11 cellular contexts compared by ENCODE assay signal in the genomic region with DNA sequence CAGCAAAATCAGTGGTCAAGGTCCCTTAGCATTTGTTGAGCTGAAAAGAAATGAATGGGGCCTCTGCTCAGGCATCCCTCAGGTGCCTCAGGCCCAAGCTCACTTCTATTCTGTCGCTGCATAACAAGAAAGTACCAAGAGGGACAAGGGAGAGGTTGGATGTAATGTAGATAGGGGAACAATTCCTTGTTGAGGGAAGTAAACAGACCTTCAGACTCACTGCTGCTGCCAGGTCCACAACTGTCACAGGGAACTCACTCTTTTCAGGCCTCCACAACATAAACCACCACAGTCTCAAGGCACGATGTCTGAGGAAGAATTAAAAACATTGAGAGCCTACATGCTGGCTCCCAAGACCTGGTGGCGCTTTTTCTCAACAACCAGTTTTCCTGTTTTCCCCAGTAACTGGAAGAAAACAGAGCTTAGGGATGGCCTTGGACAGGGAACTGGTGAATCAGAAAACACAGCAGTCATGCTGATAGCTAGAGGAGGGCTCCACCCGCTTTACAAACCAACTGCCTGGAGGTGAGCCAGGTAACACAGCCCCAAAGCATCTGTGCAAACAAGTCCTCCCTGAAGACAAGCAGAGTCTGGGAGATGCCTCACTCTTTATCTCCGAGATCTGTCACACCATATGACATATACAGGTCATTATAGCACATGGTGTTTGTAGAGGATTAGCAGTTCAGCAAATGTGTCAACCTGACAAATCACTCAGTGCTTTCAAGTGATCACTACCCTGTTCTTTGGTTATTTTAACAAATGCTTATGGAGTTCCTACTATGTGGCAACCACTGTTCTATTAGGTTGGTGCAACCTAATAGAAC. TPM values are rescaled to one million over a fixed set of nuclear protein-coding genes. Genes with fewer than 3 reads are reported as not detected.
DNase-seq lines count a peak whose midpoint lies in the region; ATAC-seq and TF ChIP-seq lines count a peak whose summit lies in the region.
"Had no signal": no experiment of that assay in that cellular context is flagged by ENCODE, and none has a peak within 500 bp of the region (broad histone marks: within the 10 kb centered on the region; RNA-seq: fewer than 3 reads in every experiment).

No MANE protein-coding gene starts in this region.

- no peak for TF ChIP-seq CTCF in PC-9 (conservative IDR thresholded peaks at IDR 0.05)
- no peak for TF ChIP-seq CTCF in fibroblast of mammary gland (conservative IDR thresholded peaks at IDR 0.05; ENCODE audit: control insufficient read depth, insufficient read depth, low read depth, low read length)
- no peak for TF ChIP-seq CTCF in stomach (IDR thresholded peaks at IDR 0.05)

- no peaks in the 10 kb centered on the region for H3K9me2 ChIP-seq in PC-9 (ENCODE audit: insufficient read depth)

- H3K27ac Mint-ChIP-seq in activated CD4-positive, alpha-beta T cell treated with anti-CD3 and anti-CD28 coated beads, Interleukin-2, amount 10 ng/mL, durations not matched to agents 24 days and 14 days, result no peak overlapping the region

- no peaks in the 10 kb centered on the region for H4K20me1 ChIP-seq in PC-9 (ENCODE audit: insufficient read depth)

- H3K27me3 ChIP-seq in PC-9 (ENCODE audit: insufficient read depth, low read depth) (no peaks in the 10 kb centered on the region), stomach (no peaks in the 10 kb centered on the region)
- H3K27me3 ChIP-seq: upper lobe of left lung had no signal

- peak overlapping the region; percentile 51 for H3K27ac ChIP-seq in PC-9
- peak overlapping the region in 1 of 5 donors; percentile 12 for H3K27ac ChIP-seq in stomach
- H3K27ac ChIP-seq: upper lobe of left lung had no signal

- no peak overlapping the region for H3K4me3 ChIP-seq in PC-9
- H3K4me3 ChIP-seq in fibroblast of mammary gland (ENCODE audit: control insufficient read depth, low read depth, low read length), result no peak overlapping the region
- no peak overlapping the region for H3K4me3 ChIP-seq in stomach
- H3K4me3 ChIP-seq: upper lobe of left lung had no signal

- H3K9me3 ChIP-seq in PC-9 (ENCODE audit: insufficient read depth, low read depth) (no peaks in the 10 kb centered on the region), stomach (peaks cover 0 to 7% (median 0%) of the 10 kb centered on the region in 4 donors)
- H3K9me3 ChIP-seq: upper lobe of left lung had no signal

- no peak for TF ChIP-seq EP300 in stomach (IDR thresholded peaks at IDR 0.05)

- H3K9me3 Mint-ChIP-seq in activated CD4-positive, alpha-beta T cell treated with anti-CD3 and anti-CD28 coated beads, Interleukin-2, amount 10 ng/mL, durations not matched to agents 24 days and 14 days, result no peaks in the 10 kb centered on the region

- BruUV-seq in PC-9 (replicated peaks; lab: Mats Ljungman, UMichigan), result no TSS peak

- H3K4me1 Mint-ChIP-seq in activated CD4-positive, alpha-beta T cell treated with anti-CD3 and anti-CD28 coated beads, Interleukin-2, amount 10 ng/mL, durations not matched to agents 24 days and 14 days, result no peaks in the 10 kb centered on the region

- H3K4me2 ChIP-seq in PC-9, result peak overlapping the region; percentile 36

- 41 to 61% (median 48%) methylated on average over 4 to 5 of the region's 5 CpGs for WGBS in stomach, 5 donors

- TF ChIP-seq POLR2A in stomach (IDR thresholded peaks at IDR 0.05), result no peak

- no peak for ATAC-seq in GM21360 (IDR thresholded peaks at IDR 0.05; ENCODE audit: unreplicated experiment)

- no peak overlapping the region for H2AFZ ChIP-seq in PC-9

- no peaks in the 10 kb centered on the region for H3K36me3 Mint-ChIP-seq in activated CD4-positive, alpha-beta T cell treated with anti-CD3 and anti-CD28 coated beads, Interleukin-2, amount 10 ng/mL, durations not matched to agents 24 days and 14 days (ENCODE audit: low read depth)

- intact Hi-C loops in activated CD4-positive, alpha-beta T cell treated with anti-CD3 and anti-CD28 coated beads, Interleukin-2, amount 10 ng/mL, durations not matched to agents 24 days and 14 days (cut with micrococcal nuclease), result no loop called here
- intact Hi-C loops in PC-9 (cut with micrococcal nuclease; ENCODE audit: unreplicated experiment) (no loop called here), stomach (cut with DNase I; ENCODE audit: low total_unique reads) (no loop called here)

- H3K79me2 ChIP-seq in PC-9 (ENCODE audit: low read depth), result no peaks in the 10 kb centered on the region

- H3K36me3 ChIP-seq in PC-9 (ENCODE audit: low read depth) (no peaks in the 10 kb centered on the region), stomach (no peaks in the 10 kb centered on the region)
- H3K36me3 ChIP-seq: upper lobe of left lung had no signal

- peak; percentile 46 for DNase-seq in activated CD4-positive, alpha-beta T cell treated with anti-CD3 and anti-CD28 coated beads, Interleukin-2, amount 10 ng/mL, durations not matched to agents 24 days and 14 days
- DNase-seq in activated CD4-positive, alpha-beta T cell treated with anti-CD3 and anti-CD28 coated beads, Interleukin-2, amount 50 U/mL, for 1 hour, result no peak
- peak; percentile 58 to 89 for DNase-seq in PC-9
- DNase-seq in fibroblast of mammary gland (ENCODE audit: low read depth), result peak; percentile 79
- no peak for DNase-seq in stomach
- no peak for DNase-seq in stimulated activated naive CD4-positive, alpha-beta T cell (lab: John Stamatoyannopoulos, UW)
- no peak for DNase-seq in stimulated activated CD4-positive, alpha-beta T cell treated with anti-CD3 and anti-CD28 coated beads, Interleukin-4, amount 100 ng/mL, for 24 hours
- DNase-seq: upper lobe of left lung had no signal

- CTCF ChIA-PET in PC-9 (lab: Charles Lee), result interaction anchor here (0.6 to 0.9 kb wide), 3 partner anchors 43 to 914 kb away, joined by 3 to 5 read pairs (median 5); a partner anchor contains a TSS

- no peak overlapping the region for H3K4me3 Mint-ChIP-seq in activated CD4-positive, alpha-beta T cell treated with anti-CD3 and anti-CD28 coated beads, Interleukin-2, amount 10 ng/mL, durations not matched to agents 24 days and 14 days

- peaks cover 11% of the 10 kb centered on the region for H3K4me1 ChIP-seq in PC-9 (replicated peaks; ENCODE audit: insufficient read depth)
- H3K4me1 ChIP-seq in stomach, result no peaks in the 10 kb centered on the region
- H3K4me1 ChIP-seq: upper lobe of left lung had no signal

- peaks cover 7% of the 10 kb centered on the region; the same call in 1 of the 2 replicates for H3F3A ChIP-seq in PC-9 (ENCODE audit: insufficient read depth, low read depth)

- POLR2A ChIA-PET in PC-9 (lab: Charles Lee; ENCODE audit: unreplicated experiment), result interaction anchor here (0.9 kb wide), 1 partner anchor 87 kb away, joined by 5 read pairs; a partner anchor contains a TSS

- H3K27me3 Mint-ChIP-seq in activated CD4-positive, alpha-beta T cell treated with anti-CD3 and anti-CD28 coated beads, Interleukin-2, amount 10 ng/mL, durations not matched to agents 24 days and 14 days, result no peaks in the 10 kb centered on the region

RNA-seq across cellular contexts. Expression of a gene that starts 14.3 kb away (rescaled TPM):
- not detected in 2 replicates for total RNA-seq in activated CD4-positive, alpha-beta T cell treated with anti-CD3 and anti-CD28 coated beads, Interleukin-2, amount 10 ng/mL, durations not matched to agents 24 days and 14 days
- total RNA-seq in PC-9 (2021), result not detected in 2 replicates
- total RNA-seq in stomach, result not detected
- polyA plus RNA-seq in stomach, result not detected
- total RNA-seq: fibroblast of villous mesenchyme, mucosa of gallbladder, upper lobe of left lung had no signal

RNA-seq across cellular contexts. Expression of a gene that starts 39.9 kb away (rescaled TPM):
- 0.21 and 0.24 TPM in 2 replicates for total RNA-seq in activated CD4-positive, alpha-beta T cell treated with anti-CD3 and anti-CD28 coated beads, Interleukin-2, amount 10 ng/mL, durations not matched to agents 24 days and 14 days
- 0.50 and 0.65 TPM in 2 replicates for total RNA-seq in PC-9 (2021)
- total RNA-seq in stomach, result under 1 TPM in 2 of 5 donors, not detected in 3; 0.73 to 0.89 TPM
- polyA plus RNA-seq in stomach, result not detected
- total RNA-seq: fibroblast of villous mesenchyme, mucosa of gallbladder had no signal

RNA-seq across cellular contexts. Expression of a gene that starts 42.9 kb away (rescaled TPM):
- not detected in 2 replicates for total RNA-seq in activated CD4-positive, alpha-beta T cell treated with anti-CD3 and anti-CD28 coated beads, Interleukin-2, amount 10 ng/mL, durations not matched to agents 24 days and 14 days
- total RNA-seq in PC-9 (2021) (not detected in 2 replicates), stomach (not detected)
- polyA plus RNA-seq in stomach, result not detected
- total RNA-seq: fibroblast of villous mesenchyme, mucosa of gallbladder, upper lobe of left lung had no signal

RNA-seq across cellular contexts. Expression of a gene that starts 48.0 kb away (rescaled TPM):
- not detected in 2 replicates for total RNA-seq in activated CD4-positive, alpha-beta T cell treated with anti-CD3 and anti-CD28 coated beads, Interleukin-2, amount 10 ng/mL, durations not matched to agents 24 days and 14 days
- total RNA-seq in PC-9 (2021) (not detected in 2 replicates), stomach (not detected)
- not detected for polyA plus RNA-seq in stomach
- total RNA-seq: fibroblast of villous mesenchyme, mucosa of gallbladder, upper lobe of left lung had no signal

Comparison
In these comparisons a context has a peak if more than half of its experiments do, and no peak if none do; other contexts are left out.
1. DNase-seq: peak in activated CD4-positive, alpha-beta T cell treated with anti-CD3 and anti-CD28 coated beads, Interleukin-2, amount 10 ng/mL, durations not matched to agents 24 days and 14 days (single experiment), PC-9 (2 of 2) and fibroblast of mammary gland (single experiment); none in activated CD4-positive, alpha-beta T cell treated with anti-CD3 and anti-CD28 coated beads, Interleukin-2, amount 50 U/mL, for 1 hour (single experiment), stomach (single experiment), stimulated activated naive CD4-positive, alpha-beta T cell (0 of 6) and stimulated activated CD4-positive, alpha-beta T cell treated with anti-CD3 and anti-CD28 coated beads, Interleukin-4, amount 100 ng/mL, for 24 hours (single experiment).